Comparison of ENCODE assay signal across 1 cellular context in genomic region chr19:5718579-5719273, GRCh38.
A peak's percentile ranks its signal among the peaks of the same experiment; 100 is the strongest.
TF ChIP-seq lines count a peak whose summit lies in the region.

No MANE protein-coding gene starts in this region.

TF ChIP-seq in HEK293, 187 proteins besides CTCF, POLR2A, EP300 and RAD21 (continued from another document):
- TF ChIP-seq TSHZ1 (tag by site-specific recombination; IDR thresholded peaks at IDR 0.05; ENCODE audit: borderline replicate concordance): no peak
- TF ChIP-seq ZFHX2 (tag by site-specific recombination; conservative IDR thresholded peaks at IDR 0.05): peak; percentile 28; the same call in 1 of the 2 replicates
- no peak for TF ChIP-seq ZNF175 (tag by site-specific recombination; IDR thresholded peaks at IDR 0.05)
- no peak for TF ChIP-seq ZFP37 (tag by site-specific recombination; IDR thresholded peaks at IDR 0.05)
- TF ChIP-seq MYNN (tag by site-specific recombination; IDR thresholded peaks at IDR 0.05; ENCODE audit: borderline replicate concordance): peak; percentile 99
- no peak for TF ChIP-seq ZNF26 (tag by site-specific recombination; IDR thresholded peaks at IDR 0.05)
- peak; percentile 74 for TF ChIP-seq GLIS1 (tag by site-specific recombination; IDR thresholded peaks at IDR 0.05)
- peak; percentile 52 for TF ChIP-seq KLF8 (tag by site-specific recombination; IDR thresholded peaks at IDR 0.05)
- peak; percentile 53; the same call in 1 of the 2 replicates for TF ChIP-seq KLF10 (tag by site-specific recombination; IDR thresholded peaks at IDR 0.05)
- TF ChIP-seq ZNF426 (tag by site-specific recombination; IDR thresholded peaks at IDR 0.05): no peak
- peak; percentile 76 for TF ChIP-seq ZNF362 (tag by site-specific recombination; IDR thresholded peaks at IDR 0.05)
- no peak for TF ChIP-seq ZBTB7A (tag by site-specific recombination; IDR thresholded peaks at IDR 0.05; ENCODE audit: low read depth)
- TF ChIP-seq ZNF239 (tag by site-specific recombination; IDR thresholded peaks at IDR 0.05): 0 out of 2 replicates have a peak, but pooled peaks have one; percentile 14
- peak; percentile 87 for TF ChIP-seq SP7 (tag by site-specific recombination; IDR thresholded peaks at IDR 0.05)
- TF ChIP-seq ZNF580 (tag by site-specific recombination; IDR thresholded peaks at IDR 0.05): peak; percentile 78
- no peak for TF ChIP-seq ZNF133 (tag by site-specific recombination; IDR thresholded peaks at IDR 0.05)
- TF ChIP-seq TCF7L2 (IDR thresholded peaks at IDR 0.05; ENCODE audit: borderline replicate concordance, low read depth, low read length): no peak
- TF ChIP-seq ZBTB10 (tag by site-specific recombination; IDR thresholded peaks at IDR 0.05): peak; percentile 65; the same call in 1 of the 2 replicates
- peak; percentile 81 for TF ChIP-seq MZF1 (tag by site-specific recombination; IDR thresholded peaks at IDR 0.05; ENCODE audit: borderline replicate concordance)
- TF ChIP-seq PRDM6 (tag by site-specific recombination; IDR thresholded peaks at IDR 0.05): peak; percentile 58
- TF ChIP-seq INSM2 (tag by site-specific recombination; IDR thresholded peaks at IDR 0.05): no peak
- peak; percentile 93 for TF ChIP-seq ATF2 (tag by site-specific recombination; IDR thresholded peaks at IDR 0.05; ENCODE audit: low read depth)
- TF ChIP-seq ZSCAN16 (tag by site-specific recombination; IDR thresholded peaks at IDR 0.05): no peak
- TF ChIP-seq TRIM28 (IDR thresholded peaks at IDR 0.05; ENCODE audit: borderline replicate concordance, low read length): peak; percentile 28; the same call in 1 of the 2 replicates
- peak; percentile 62 for TF ChIP-seq OSR2 (tag by site-specific recombination; IDR thresholded peaks at IDR 0.05)
- peak; percentile 14; the same call in 1 of the 2 replicates for TF ChIP-seq ZBTB8A (tag by site-specific recombination; IDR thresholded peaks at IDR 0.05)
- peak; percentile 57 for TF ChIP-seq ZNF76 (tag by site-specific recombination; IDR thresholded peaks at IDR 0.05; ENCODE audit: borderline replicate concordance, low read depth)
- no peak for TF ChIP-seq ZNF677 (tag by site-specific recombination; IDR thresholded peaks at IDR 0.05)
- peak; percentile 94 for TF ChIP-seq ZEB2 (tag by site-specific recombination; IDR thresholded peaks at IDR 0.05)
- peak; percentile 97 for TF ChIP-seq PATZ1 (tag by site-specific recombination; IDR thresholded peaks at IDR 0.05)
